Comparison of ENCODE assay signal across 8 cellular contexts in the genomic region with DNA sequence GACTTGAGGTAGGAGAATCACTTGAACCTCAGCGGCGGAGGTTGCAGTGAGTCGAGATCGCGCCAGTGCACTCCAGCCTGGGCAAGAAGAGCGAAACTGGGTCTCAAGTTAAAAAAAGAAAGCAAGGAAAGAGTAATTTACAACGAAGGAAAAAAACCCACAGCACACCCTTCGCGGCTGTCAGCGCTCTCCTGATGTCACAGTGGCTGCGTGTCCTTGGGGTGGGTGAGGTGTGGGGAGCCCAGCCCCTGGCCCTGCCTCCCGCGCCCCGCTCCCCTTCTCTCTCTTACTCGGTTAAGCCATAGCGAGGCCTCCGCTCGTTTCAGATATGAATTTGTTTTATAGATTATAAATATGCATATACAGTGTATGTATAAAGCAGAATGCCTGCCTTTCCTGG. TPM values are rescaled to one million over a fixed set of nuclear protein-coding genes. Genes with fewer than 3 reads are reported as not detected.
A peak's percentile ranks its signal among the peaks of the same experiment; 100 is the strongest.
DNase-seq lines count a peak whose midpoint lies in the region; ATAC-seq and TF ChIP-seq lines count a peak whose summit lies in the region.

No MANE protein-coding gene starts in this region.

- H3K9me3 Mint-ChIP-seq in stimulated activated memory B cell treated with anti-CD40 and anti-IgM and Interleukin-4, amounts not matched to agents 10 μg/mL and 1 μg/mL and 100 μg/mL, for 72 hours = no peaks in the 10 kb centered on the region

- WGBS in SK-N-SH (ENCODE audit: low lambda C conversion rate) = 96% methylated on average over 18 of the region's 18 CpGs

- peak overlapping the region; percentile 59 for H3K4me3 Mint-ChIP-seq in stimulated activated memory B cell treated with anti-CD40 and anti-IgM and Interleukin-4, amounts not matched to agents 10 μg/mL and 1 μg/mL and 100 μg/mL, for 72 hours

- H3K27me3 ChIP-seq in SK-N-SH (ENCODE audit: insufficient read depth) = no peaks in the 10 kb centered on the region
- no peaks in the 10 kb centered on the region for H3K27me3 ChIP-seq in fibroblast of lung (ENCODE audit: control insufficient read depth, insufficient read depth, low read length)

- H3K9me3 ChIP-seq in SK-N-SH = no peaks in the 10 kb centered on the region
- no peaks in the 10 kb centered on the region for H3K9me3 ChIP-seq in SK-N-MC (ENCODE audit: low read depth, low read length)
- H3K9me3 ChIP-seq in fibroblast of lung (ENCODE audit: control insufficient read depth, insufficient read depth, low read depth, low read length) = no peaks in the 10 kb centered on the region

- H3K9ac ChIP-seq in SK-N-SH (no peak overlapping the region), SK-N-MC (ENCODE audit: insufficient read length) (peak overlapping the region; percentile 28), fibroblast of lung (ENCODE audit: insufficient read depth, low read length) (no peak overlapping the region)

- no peaks in the 10 kb centered on the region for H3K9me2 ChIP-seq in SK-N-SH

- H3K27ac ChIP-seq in SK-N-SH (ENCODE audit: low read depth in 2 of 2, low read length in 1 of 2) = no peak overlapping the region; a peak in 1 of 4 replicates
- H3K27ac ChIP-seq in SK-N-MC = no peak overlapping the region
- no peak overlapping the region for H3K27ac ChIP-seq in fibroblast of lung (ENCODE audit: insufficient read depth, low read length)
- H3K27ac ChIP-seq in substantia nigra (ENCODE audit: low read depth, low read length, poor library complexity, severe bottlenecking) = no peak overlapping the region

- H4K20me1 ChIP-seq in SK-N-SH (ENCODE audit: insufficient read depth) (peaks cover 19% of the 10 kb centered on the region; the same call in 1 of the 2 replicates), fibroblast of lung (ENCODE audit: control insufficient read depth, extremely low read depth, insufficient read depth, low read length) (no peaks in the 10 kb centered on the region)

- ATAC-seq in SK-N-SH treated with all-trans-retinoic acid at 6 μM for 48 hours = no peak
- ATAC-seq in stimulated activated memory B cell treated with anti-CD40 and anti-IgM and Interleukin-4, amounts not matched to agents 10 μg/mL and 1 μg/mL and 100 μg/mL, for 72 hours = no peak
- ATAC-seq in GM19463 (IDR thresholded peaks at IDR 0.05; ENCODE audit: unreplicated experiment) = no peak

- no peaks in the 10 kb centered on the region for H3K27me3 Mint-ChIP-seq in stimulated activated memory B cell treated with anti-CD40 and anti-IgM and Interleukin-4, amounts not matched to agents 10 μg/mL and 1 μg/mL and 100 μg/mL, for 72 hours

- H3K79me2 ChIP-seq in SK-N-SH (ENCODE audit: insufficient read depth) = peaks cover 46% of the 10 kb centered on the region
- H3K79me2 ChIP-seq in fibroblast of lung (ENCODE audit: control insufficient read depth, insufficient read depth, low read length) = peaks cover 38% of the 10 kb centered on the region

- peak overlapping the region; percentile 98 for H3K4me2 ChIP-seq in SK-N-SH
- H3K4me2 ChIP-seq in fibroblast of lung (ENCODE audit: extremely low read depth, insufficient read depth, low read length) = peak overlapping the region; percentile 64

- TF ChIP-seq EP300 in SK-N-SH (IDR thresholded peaks at IDR 0.05; ENCODE audit: borderline replicate concordance in 1 of 2, low read depth in 1 of 2, low read length in 1 of 2) = no peak

- H3K36me3 ChIP-seq in SK-N-SH (replicated peaks in 1 of 2; ENCODE audit: control insufficient read depth in 1 of 2, insufficient read depth in 2 of 2, low read length in 1 of 2) = peaks cover 19 to 35% of the 10 kb centered on the region in 2 experiments
- peaks cover 19% of the 10 kb centered on the region; the same call in 1 of the 2 replicates for H3K36me3 ChIP-seq in SK-N-MC (ENCODE audit: insufficient read depth, low read length)
- peaks cover 16% of the 10 kb centered on the region for H3K36me3 ChIP-seq in fibroblast of lung (ENCODE audit: control insufficient read depth, insufficient read depth, low read length)

- TF ChIP-seq RAD21 in SK-N-SH (IDR thresholded peaks at IDR 0.05; ENCODE audit: low read length) = no peak

- POLR2A ChIA-PET in SK-N-SH (lab: Yijun Ruan, JAX) = interaction anchor here (1.8 kb wide), 1 partner anchor 29 kb away, joined by 10 read pairs; a partner anchor contains a TSS

- peaks cover 26% of the 10 kb centered on the region for H3K36me3 Mint-ChIP-seq in stimulated activated memory B cell treated with anti-CD40 and anti-IgM and Interleukin-4, amounts not matched to agents 10 μg/mL and 1 μg/mL and 100 μg/mL, for 72 hours

- DNase-seq in SK-N-SH (no peak), SK-N-MC (ENCODE audit: low read depth, low spot score) (no peak), fibroblast of lung (ENCODE audit: low read depth in 2 of 2) (no peak), substantia nigra (lab: John Stamatoyannopoulos, UW) (no peak)
- no peak for DNase-seq in stimulated activated CD4-positive, alpha-beta T cell treated with anti-CD3 and anti-CD28 coated beads, Interleukin-4, amount 100 ng/mL, for 4 hours

- H3K4me1 ChIP-seq in SK-N-SH (ENCODE audit: control insufficient read depth in 1 of 2, insufficient read depth in 2 of 2, low read depth in 1 of 2, low read length in 1 of 2) = peaks cover 6 to 7% of the 10 kb centered on the region in 2 experiments; a peak in 1 of 4 replicates
- H3K4me1 ChIP-seq in fibroblast of lung (ENCODE audit: control insufficient read depth, extremely low read depth, insufficient read depth, low read length) = peaks cover 7% of the 10 kb centered on the region

- H2AFZ ChIP-seq in SK-N-SH (ENCODE audit: low read depth) (no peak overlapping the region), fibroblast of lung (ENCODE audit: low read length) (no peak overlapping the region)

- peaks cover 48% of the 10 kb centered on the region for H3K4me1 Mint-ChIP-seq in stimulated activated memory B cell treated with anti-CD40 and anti-IgM and Interleukin-4, amounts not matched to agents 10 μg/mL and 1 μg/mL and 100 μg/mL, for 72 hours

- H3F3A ChIP-seq in SK-N-SH (replicated peaks; ENCODE audit: insufficient read depth) = peaks cover 19% of the 10 kb centered on the region

- no peak for TF ChIP-seq CTCF in SK-N-SH (IDR thresholded peaks at IDR 0.05)
- no peak for TF ChIP-seq CTCF in fibroblast of lung (conservative IDR thresholded peaks at IDR 0.05 in 1 of 2, IDR thresholded peaks at IDR 0.05 in 1 of 2; ENCODE audit: low read depth in 1 of 2, low read length in 2 of 2)

- CTCF ChIA-PET in SK-N-SH (lab: Yijun Ruan, JAX) = interaction anchor here (1.5 to 1.7 kb wide), 4 partner anchors 23 to 314 kb away, joined by 4 to 7 read pairs (median 4); a partner anchor contains a TSS

- H3K27ac Mint-ChIP-seq in stimulated activated memory B cell treated with anti-CD40 and anti-IgM and Interleukin-4, amounts not matched to agents 10 μg/mL and 1 μg/mL and 100 μg/mL, for 72 hours = no peak overlapping the region

- H3K4me3 ChIP-seq in SK-N-SH (ENCODE audit: low read depth in 2 of 2, low read length in 1 of 2) = peak overlapping the region in 1 of 2 experiments; percentile 70; a peak in 1 of 4 replicates
- H3K4me3 ChIP-seq in SK-N-MC = peak overlapping the region; percentile 98
- peak overlapping the region in 2 of 4 experiments; percentile 23 to 36 for H3K4me3 ChIP-seq in fibroblast of lung (replicated peaks in 1 of 4; ENCODE audit: control extremely low read depth in 1 of 4, insufficient read depth in 1 of 4, low read depth in 3 of 4, low read length in 4 of 4)

TF ChIP-seq in SK-N-SH, 30 proteins besides CTCF, POLR2A, EP300 and RAD21:
- TF ChIP-seq FOXJ3 (CRISPR knock-in tag; IDR thresholded peaks at IDR 0.05) = no peak
- TF ChIP-seq, protein P1, sequence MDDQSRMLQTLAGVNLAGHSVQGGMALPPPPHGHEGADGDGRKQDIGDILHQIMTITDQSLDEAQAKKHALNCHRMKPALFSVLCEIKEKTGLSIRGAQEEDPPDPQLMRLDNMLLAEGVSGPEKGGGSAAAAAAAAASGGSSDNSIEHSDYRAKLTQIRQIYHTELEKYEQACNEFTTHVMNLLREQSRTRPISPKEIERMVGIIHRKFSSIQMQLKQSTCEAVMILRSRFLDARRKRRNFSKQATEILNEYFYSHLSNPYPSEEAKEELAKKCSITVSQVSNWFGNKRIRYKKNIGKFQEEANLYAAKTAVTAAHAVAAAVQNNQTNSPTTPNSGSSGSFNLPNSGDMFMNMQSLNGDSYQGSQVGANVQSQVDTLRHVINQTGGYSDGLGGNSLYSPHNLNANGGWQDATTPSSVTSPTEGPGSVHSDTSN (IDR thresholded peaks at IDR 0.05) = no peak

TF ChIP-seq in SK-N-SH treated with all-trans-retinoic acid at 6 μM for 48 hours, 23 proteins besides CTCF, POLR2A, EP300 and RAD21:
- TF ChIP-seq ESRRG (CRISPR knock-in tag; IDR thresholded peaks at IDR 0.05) (no peak), RARB (CRISPR knock-in tag; IDR thresholded peaks at IDR 0.05) (no peak), ZNF70 (CRISPR knock-in tag; IDR thresholded peaks at IDR 0.05) (no peak), SNAI2 (CRISPR knock-in tag; IDR thresholded peaks at IDR 0.05) (no peak), ISL1 (CRISPR knock-in tag; IDR thresholded peaks at IDR 0.05) (no peak), ZNF8 (CRISPR knock-in tag; IDR thresholded peaks at IDR 0.05) (no peak), CSDC2 (CRISPR knock-in tag; IDR thresholded peaks at IDR 0.05) (no peak)

RNA-seq across cellular contexts. Expression of a gene that starts 0.7 kb away (rescaled TPM):
- polyA plus RNA-seq in SK-N-SH (2012; rRNA removed) (36.9 and 67.4 TPM in 2 replicates), fibroblast of lung (41.2 and 55.2 TPM in 2 replicates)
- polyA plus RNA-seq in SK-N-SH (2012; cell fraction: cytosol; rRNA removed) = 40.6 and 51.8 TPM in 2 replicates
- polyA plus RNA-seq in SK-N-SH (2012; cell fraction: nucleus; rRNA removed) = 34.4 and 41.1 TPM in 2 replicates
- 15.5 and 22.9 TPM in 2 replicates for total RNA-seq in fibroblast of lung
- 35.3 and 45.9 TPM in 2 replicates for polyA plus RNA-seq in fibroblast of lung (2012)
- 15.7 and 16.3 TPM in 2 replicates for polyA minus RNA-seq in fibroblast of lung (ENCODE audit: low replicate concordance)

RNA-seq across cellular contexts. Expression of a gene that starts 28.7 kb away (rescaled TPM):
- 53.6 and 57.3 TPM in 2 replicates for polyA plus RNA-seq in SK-N-SH (2012; rRNA removed)
- polyA plus RNA-seq in SK-N-SH (2012; cell fraction: cytosol; rRNA removed) = 5.9 and 8.9 TPM in 2 replicates
- 414 and 492 TPM in 2 replicates for polyA plus RNA-seq in SK-N-SH (2012; cell fraction: nucleus; rRNA removed)
- 24.1 and 36.3 TPM in 2 replicates for total RNA-seq in fibroblast of lung
- 7.9 and 9.4 TPM in 2 replicates for polyA plus RNA-seq in fibroblast of lung
- 15.2 and 16.4 TPM in 2 replicates for polyA plus RNA-seq in fibroblast of lung (2012)
- polyA minus RNA-seq in fibroblast of lung (ENCODE audit: low replicate concordance) = 6.8 and 34.6 TPM in 2 replicates
